Comparison of ENCODE assay signal across 8 cellular contexts in genomic region chr18:3603460-3604259, GRCh38.
DNase-seq lines count a peak whose midpoint lies in the region; ATAC-seq and TF ChIP-seq lines count a peak whose summit lies in the region.

No MANE protein-coding gene starts in this region.

- no peaks in the 10 kb centered on the region for H3K36me3 ChIP-seq in left ventricle myocardium inferior
- H3K36me3 ChIP-seq in psoas muscle (ENCODE audit: insufficient read depth in 1 of 2, low read depth in 1 of 2): no peaks in the 10 kb centered on the region

- 10 to 13% (median 12%) methylated on average over 12 of the region's 12 CpGs for WGBS in adipose tissue, 3 donors
- 5 to 7% (median 6%) methylated on average over 12 of the region's 12 CpGs for WGBS in psoas muscle, 3 donors

- H3K9me3 ChIP-seq in left ventricle myocardium inferior (replicated peaks) (no peaks in the 10 kb centered on the region), psoas muscle (no peaks in the 10 kb centered on the region)

- in situ Hi-C loops in ACHN (cut with HindIII; ENCODE audit: low pct_ligation_motif_present, low pct_unique_long_range_greater_than_20kb, low sequenced_read_pairs): no loop called here

- H3K27ac ChIP-seq in adipose tissue (ENCODE audit: low read depth, low read length) (peak overlapping the region; percentile 86), left ventricle myocardium inferior (replicated peaks) (peak overlapping the region; percentile 93), psoas muscle (peak overlapping the region; percentile 88)

- intact Hi-C loops in left ventricle myocardium inferior (cut with micrococcal nuclease): no loop called here
- intact Hi-C loops in psoas muscle (cut with DNase I): no loop called here

- DNase-seq in ACHN: peak; percentile 96
- peak; percentile 39 to 87 for DNase-seq in NCI-H524 (lab: John Stamatoyannopoulos, UW)
- no peak for DNase-seq in left ventricle myocardium inferior
- DNase-seq in psoas muscle: no peak

- no peaks in the 10 kb centered on the region for H3K27me3 ChIP-seq in left ventricle myocardium inferior (ENCODE audit: low read depth)
- H3K27me3 ChIP-seq in psoas muscle (ENCODE audit: insufficient read depth in 3 of 3, low read length in 2 of 3): peaks cover 0 to 28% (median 3%) of the 10 kb centered on the region in 3 donors

- peak; percentile 24 for ATAC-seq in GM19043 (IDR thresholded peaks at IDR 0.05; ENCODE audit: low read depth, unreplicated experiment)
- ATAC-seq in psoas muscle: peak; percentile 77 to 84 (median 79)
- ATAC-seq in HG02763 (IDR thresholded peaks at IDR 0.05; ENCODE audit: unreplicated experiment): no peak
- ATAC-seq in GM19463 (IDR thresholded peaks at IDR 0.05; ENCODE audit: unreplicated experiment): no peak

- H3K4me3 ChIP-seq in left ventricle myocardium inferior (peak overlapping the region; percentile 67), psoas muscle (peak overlapping the region; percentile 62)

- peaks cover 44% of the 10 kb centered on the region for H3K4me1 ChIP-seq in left ventricle myocardium inferior
- peaks cover 35% of the 10 kb centered on the region for H3K4me1 ChIP-seq in psoas muscle

- TF ChIP-seq CTCF in left ventricle myocardium inferior (IDR thresholded peaks at IDR 0.05; ENCODE audit: borderline replicate concordance) (no peak), psoas muscle (IDR thresholded peaks at IDR 0.05) (no peak)

Comparison
In these comparisons a context has a peak if more than half of its experiments do, and no peak if none do; other contexts are left out.
1. DNase-seq: peak in ACHN (single experiment) and NCI-H524 (2 of 2); none in left ventricle myocardium inferior (single experiment) and psoas muscle (0 of 2).
2. ATAC-seq: peak in GM19043 (single experiment) and psoas muscle (4 of 4); none in HG02763 (single experiment) and GM19463 (single experiment).
3. Peak in every context shown above with its lines, with median percentiles within 50 percentile points of each other: H3K27ac ChIP-seq.